In genomic region chr2:11573418-11574175, GRCh38 we compare ENCODE assay signal across 2 cellular contexts.
TF ChIP-seq lines count a peak whose summit lies in the region.

No MANE protein-coding gene starts in this region.

TF ChIP-seq in K562, 482 proteins besides CTCF, POLR2A, EP300 and RAD21 (continued from another document):
- TF ChIP-seq ZBTB49 (CRISPR knock-in tag; IDR thresholded peaks at IDR 0.05; ENCODE audit: borderline replicate concordance) (no peak), NFXL1 (CRISPR knock-in tag; IDR thresholded peaks at IDR 0.05) (no peak), GTF2A2 (tag; IDR thresholded peaks at IDR 0.05) (no peak), SUPT5H (IDR thresholded peaks at IDR 0.05) (no peak), MECOM (CRISPR knock-in tag; IDR thresholded peaks at IDR 0.05) (no peak), TCF3 (CRISPR knock-in tag; IDR thresholded peaks at IDR 0.05) (peak; percentile 36; the same call in 1 of the 2 replicates), SP2 (IDR thresholded peaks at IDR 0.05; ENCODE audit: extremely low read depth, low read depth, low read length, poor library complexity, severe bottlenecking) (no peak), HDAC1 (IDR thresholded peaks at IDR 0.05) (no peak), GABPA (tag; conservative IDR thresholded peaks at IDR 0.05; ENCODE audit: low read depth) (peak; percentile 41; the same call in 1 of the 2 replicates), FOXJ3 (CRISPR knock-in tag; IDR thresholded peaks at IDR 0.05) (no peak), DDX20 (tag; IDR thresholded peaks at IDR 0.05; ENCODE audit: low read depth) (no peak), CREB5 (CRISPR knock-in tag; IDR thresholded peaks at IDR 0.05) (no peak)

TF ChIP-seq in SK-N-SH treated with all-trans-retinoic acid at 6 μM for 48 hours, 23 proteins besides CTCF, POLR2A, EP300 and RAD21 (continued from another document):
- no peak for TF ChIP-seq TSHZ2 (CRISPR knock-in tag; IDR thresholded peaks at IDR 0.05)
